In genomic region chr2:168480825-168481585, GRCh38 we compare ENCODE assay signal across 35 cellular contexts. TPM values are rescaled to one million over a fixed set of nuclear protein-coding genes. Genes with fewer than 3 reads are reported as not detected.
DNase-seq lines count a peak whose midpoint lies in the region; ATAC-seq, FAIRE-seq and TF ChIP-seq lines count a peak whose summit lies in the region.
"Had no signal": no experiment of that assay in that cellular context is flagged by ENCODE, and none has a peak within 500 bp of the region (broad histone marks: within the 10 kb centered on the region; RNA-seq: fewer than 3 reads in every experiment).

No MANE protein-coding gene starts in this region.

- peak overlapping the region in 5 of 9 donors; percentile 8 to 71 (median 56) for H3K27ac Mint-ChIP-seq in naive thymus-derived CD4-positive, alpha-beta T cell
- no peak overlapping the region for H3K27ac Mint-ChIP-seq in glutamatergic neuron (ENCODE audit: unreplicated experiment)
- H3K27ac Mint-ChIP-seq: activated T-helper 1 cell treated with anti-CD3 and anti-CD28 coated beads, Interleukin-12 subunit alpha, Interleukin-12 subunit beta, Interleukin-2, Interleukin-4 antibody, amounts not matched to agents 30 ng/mL and 10 ng/mL and 1 ng/mL, durations not matched to agents 14 hours and 24 hours and 36 hours had no signal

- CTCF ChIA-PET in A549 (lab: Yijun Ruan, JAX), result interaction anchor here (1.8 kb wide), 1 partner anchor 14 kb away, joined by 6 read pairs; no protein-coding TSS in a partner anchor
- CTCF ChIA-PET in GM12878 (lab: Yijun Ruan, JAX), result interaction anchor here (0.7 to 1.3 kb wide), 2 partner anchors 12 to 245 kb away, joined by 3 read pairs; no protein-coding TSS in a partner anchor
- CTCF ChIA-PET in naive thymus-derived CD4-positive, alpha-beta T cell (lab: Charles Lee), result interaction anchor here (1.0 to 1.1 kb wide), 2 partner anchors 12 to 134 kb away, joined by 3 to 4 read pairs; no protein-coding TSS in a partner anchor

- SMC1A ChIA-PET in GM12878 (lab: Charles Lee; ENCODE audit: uncharacterized antibody, unreplicated experiment), result interaction anchor here (0.7 to 2.7 kb wide), 5 partner anchors 7 to 255 kb away, joined by 3 to 12 read pairs (median 5); no protein-coding TSS in a partner anchor

- peak overlapping the region in 1 of 2 experiments; percentile 35; a peak in 2 of 6 replicates for H3K27ac ChIP-seq in A549
- H3K27ac ChIP-seq in GM12878 (ENCODE audit: control insufficient read depth, insufficient read depth), result no peak overlapping the region
- H3K27ac ChIP-seq in naive thymus-derived CD4-positive, alpha-beta T cell (ENCODE audit: low read depth, low read length), result no peak overlapping the region
- H3K27ac ChIP-seq: GM23248, neutrophil, PC-9, prostate gland, sigmoid colon had no signal

- DNase-seq in A549 (ENCODE audit: low read depth in 1 of 2, low spot score in 1 of 2), result no peak
- DNase-seq in ELR (ENCODE audit: low read depth), result peak; percentile 6
- DNase-seq in GM12878 (ENCODE audit: low read depth, low spot score), result no peak
- no peak for DNase-seq in naive thymus-derived CD4-positive, alpha-beta T cell
- DNase-seq in LoVo (ENCODE audit: low spot score), result no peak
- DNase-seq in glutamatergic neuron, result no peak
- no peak for DNase-seq in islet precursor cell
- DNase-seq in COR-L47 (lab: John Stamatoyannopoulos, UW), result no peak
- DNase-seq: ACHN; activated CD4-positive, CD25-positive, alpha-beta regulatory T cell; activated CD8-positive, alpha-beta memory T cell treated with anti-CD3 and anti-CD28 coated beads, Interleukin-2, amount 50 U/mL, for 48 hours; activated naive CD4-positive, alpha-beta T cell treated with Interleukin-2 at 50 U/mL for 16 hours; amniotic stem cell; BE2C; cerebellar nuclear complex; DMS79 treated with DMSO at 0.1 percent for 48 hours; dorsolateral prefrontal cortex; foreskin melanocyte; GF-D8; mammary epithelial cell; NCI-H1105 treated with DMSO at 0.1 percent for 48 hours; NCI-H1930; NCI-H2171 treated with DMSO at 0.1 percent for 48 hours; NCI-H510A treated with DMSO at 0.1 percent for 48 hours; PC-9; sigmoid colon; SK-N-SH; stimulated activated CD4-positive, alpha-beta T cell treated with anti-CD3 and anti-CD28 coated beads, Interleukin-4, amount 100 ng/mL, for 24 hours had no signal

- BruUV-seq in GM12878 (replicated peaks; lab: Mats Ljungman, UMichigan), result no TSS peak

- no peaks in the 10 kb centered on the region for H4K20me1 ChIP-seq in GM12878 (ENCODE audit: control insufficient read depth, insufficient read depth)

- peaks cover 76% of the 10 kb centered on the region for H3K79me2 ChIP-seq in GM12878 (ENCODE audit: control insufficient read depth, insufficient read depth, low read length)

- POLR2A ChIA-PET in A549 (lab: Yijun Ruan, JAX) (no interaction called here), GM12878 (lab: Charles Lee) (interaction anchor here (1.7 kb wide), 1 partner anchor 12 kb away, joined by 3 read pairs; no protein-coding TSS in a partner anchor)
- POLR2A ChIA-PET in naive thymus-derived CD4-positive, alpha-beta T cell (lab: Charles Lee), result interaction anchor here (0.9 to 2.1 kb wide), 2 partner anchors 9 to 11 kb away, joined by 4 to 10 read pairs; no protein-coding TSS in a partner anchor

- peaks cover 0 to 6% (median 3%) of the 10 kb centered on the region in 11 donors for H3K9me3 Mint-ChIP-seq in naive thymus-derived CD4-positive, alpha-beta T cell
- peaks cover 7% of the 10 kb centered on the region for H3K9me3 Mint-ChIP-seq in glutamatergic neuron (ENCODE audit: unreplicated experiment)

- WGBS in A549 (ENCODE audit: missing lambda C conversion rate), result 87% methylated on average over 15 of the region's 15 CpGs
- 94% methylated on average over 14 of the region's 15 CpGs for WGBS in GM12878 (ENCODE audit: insufficient coverage, insufficient replicate concordance, low lambda C conversion rate, missing lambda C conversion rate)

- H3K4me1 ChIP-seq in A549 (peaks cover 22% of the 10 kb centered on the region), GM12878 (ENCODE audit: control insufficient read depth, insufficient read depth, low read length) (no peaks in the 10 kb centered on the region; the same call in 1 of the 2 replicates)
- peaks cover 0 to 15% of the 10 kb centered on the region in 2 donors for H3K4me1 ChIP-seq in naive thymus-derived CD4-positive, alpha-beta T cell (ENCODE audit: control insufficient read depth in 2 of 2, insufficient read depth in 2 of 2, low read length in 2 of 2)
- H3K4me1 ChIP-seq: BE2C, prostate gland had no signal

- TF ChIP-seq RAD21 in A549 (conservative IDR thresholded peaks at IDR 0.05 in 1 of 2, IDR thresholded peaks at IDR 0.05 in 1 of 2), result no peak
- no peak for TF ChIP-seq RAD21 in GM12878 (IDR thresholded peaks at IDR 0.05; ENCODE audit: insufficient read depth, low read depth, low read length)

- peak overlapping the region in 3 of 10 donors; percentile 15 to 34 (median 31) for H3K4me3 Mint-ChIP-seq in naive thymus-derived CD4-positive, alpha-beta T cell
- H3K4me3 Mint-ChIP-seq in glutamatergic neuron (ENCODE audit: unreplicated experiment), result no peak overlapping the region
- H3K4me3 Mint-ChIP-seq: activated T-helper 1 cell treated with anti-CD3 and anti-CD28 coated beads, Interleukin-12 subunit alpha, Interleukin-12 subunit beta, Interleukin-2, Interleukin-4 antibody, amounts not matched to agents 30 ng/mL and 10 ng/mL and 1 ng/mL, durations not matched to agents 14 hours and 24 hours and 36 hours had no signal

- H3K9ac ChIP-seq in GM12878 (ENCODE audit: control insufficient read depth, insufficient read depth, low read length), result no peak overlapping the region
- H3K9ac ChIP-seq: GM23248, SK-N-SH had no signal

- H3K27me3 Mint-ChIP-seq in naive thymus-derived CD4-positive, alpha-beta T cell, result peaks cover 0 to 2% (median 0%) of the 10 kb centered on the region in 5 donors
- H3K27me3 Mint-ChIP-seq in glutamatergic neuron (ENCODE audit: unreplicated experiment), result peaks cover 5% of the 10 kb centered on the region
- H3K27me3 Mint-ChIP-seq: brain had no signal

- in situ Hi-C loops in GM12878 (cut with MboI), result no loop called here

- H3K4me2 ChIP-seq in A549, result peak overlapping the region; percentile 58
- H3K4me2 ChIP-seq in GM12878 (ENCODE audit: control insufficient read depth, insufficient read depth), result no peak overlapping the region
- H3K4me2 ChIP-seq: PC-9, SK-N-SH had no signal

- TF ChIP-seq CTCF in A549 (IDR thresholded peaks at IDR 0.05) (no peak), GM12878 (IDR thresholded peaks at IDR 0.05 in 2 of 3, conservative IDR thresholded peaks at IDR 0.05 in 1 of 3; ENCODE audit: control insufficient read depth in 2 of 3, extremely low read depth in 1 of 3, insufficient read depth in 1 of 3, low read depth in 3 of 3, low read length in 3 of 3) (no peak), glutamatergic neuron (IDR thresholded peaks at IDR 0.05; ENCODE audit: partially characterized antibody, unreplicated experiment) (no peak)

- TF ChIP-seq POLR2A in A549 (IDR thresholded peaks at IDR 0.05; ENCODE audit: low read length) (no peak), GM12878 (IDR thresholded peaks at IDR 0.05; ENCODE audit: low read depth, low read length) (no peak)

- FAIRE-seq in A549 (lab: Jason Lieb, UNC) (no peak), GM12878 (lab: Jason Lieb, UNC) (no peak)

- RAD21 ChIA-PET in GM12878 (lab: Charles Lee; ENCODE audit: unreplicated experiment), result interaction anchor here (1.6 kb wide), 1 partner anchor 9 kb away, joined by 3 read pairs; no protein-coding TSS in a partner anchor

- TF ChIP-seq EP300 in A549 (IDR thresholded peaks at IDR 0.05) (no peak), GM12878 (IDR thresholded peaks at IDR 0.05; ENCODE audit: borderline replicate concordance in 1 of 2, control insufficient read depth in 1 of 2, low read depth in 2 of 2, low read length in 2 of 2) (no peak)

- H3K4me1 Mint-ChIP-seq in naive thymus-derived CD4-positive, alpha-beta T cell, result peaks cover 16 to 91% (median 80%) of the 10 kb centered on the region in 7 donors
- peaks cover 44% of the 10 kb centered on the region for H3K4me1 Mint-ChIP-seq in glutamatergic neuron (ENCODE audit: low read depth, unreplicated experiment)

- no peak overlapping the region for H2AFZ ChIP-seq in GM12878 (ENCODE audit: control insufficient read depth, low read depth, low read length)
- H2AFZ ChIP-seq: GM23248, PC-9 had no signal

- H3K9me3 ChIP-seq in A549, result no peaks in the 10 kb centered on the region
- H3K9me3 ChIP-seq in GM12878 (replicated peaks; ENCODE audit: control insufficient read depth, insufficient read depth, low read length), result peaks cover 2% of the 10 kb centered on the region
- no peaks in the 10 kb centered on the region for H3K9me3 ChIP-seq in naive thymus-derived CD4-positive, alpha-beta T cell (ENCODE audit: control insufficient read depth in 2 of 3, low read length in 3 of 3)
- H3K9me3 ChIP-seq: BE2C, neutrophil, prostate gland, sigmoid colon, SK-N-SH, tibial nerve had no signal

- H3K27me3 ChIP-seq in GM12878 (replicated peaks in 1 of 2; ENCODE audit: control insufficient read depth in 2 of 2, insufficient read depth in 2 of 2, low read length in 1 of 2), result no peaks in the 10 kb centered on the region
- no peaks in the 10 kb centered on the region for H3K27me3 ChIP-seq in naive thymus-derived CD4-positive, alpha-beta T cell (ENCODE audit: control insufficient read depth in 2 of 2, insufficient read depth in 2 of 2, low read length in 2 of 2)
- H3K27me3 ChIP-seq: BE2C, dorsolateral prefrontal cortex, neutrophil, sigmoid colon, tibial nerve had no signal

- peaks cover 0 to 2% of the 10 kb centered on the region in 2 experiments; a peak in 2 of 4 replicates for H3K36me3 ChIP-seq in GM12878 (ENCODE audit: control insufficient read depth in 2 of 2, insufficient read depth in 2 of 2, low read length in 1 of 2)
- no peaks in the 10 kb centered on the region for H3K36me3 ChIP-seq in naive thymus-derived CD4-positive, alpha-beta T cell (ENCODE audit: control insufficient read depth in 2 of 3, insufficient read depth in 3 of 3, low read length in 3 of 3)
- H3K36me3 ChIP-seq: BE2C, neutrophil, prostate gland, sigmoid colon, tibial nerve had no signal

- H3K36me3 Mint-ChIP-seq in naive thymus-derived CD4-positive, alpha-beta T cell, result peaks cover 0 to 18% (median 6%) of the 10 kb centered on the region in 5 donors
- H3K36me3 Mint-ChIP-seq in glutamatergic neuron (ENCODE audit: unreplicated experiment), result no peaks in the 10 kb centered on the region

- peak in 1 of 2 experiments; percentile 57; a peak in 3 of 6 replicates for ATAC-seq in A549
- peak; percentile 16; the same call in 1 of the 3 replicates for ATAC-seq in GM12878
- no peak for ATAC-seq in naive thymus-derived CD4-positive, alpha-beta T cell
- ATAC-seq: Right ventricle myocardium inferior had no signal

- intact Hi-C loops in GM12878 (cut with micrococcal nuclease; ENCODE audit: unreplicated experiment), result no loop called here
- intact Hi-C loops in naive thymus-derived CD4-positive, alpha-beta T cell (cut with micrococcal nuclease), result no loop called here

- no peak overlapping the region for H3K4me3 ChIP-seq in A549
- H3K4me3 ChIP-seq in GM12878, result no peak overlapping the region
- no peak overlapping the region for H3K4me3 ChIP-seq in naive thymus-derived CD4-positive, alpha-beta T cell (ENCODE audit: low read length)
- H3K4me3 ChIP-seq: dorsolateral prefrontal cortex, GM23248, PC-9, prostate gland, sigmoid colon, tibial nerve had no signal

RNA-seq across cellular contexts. Expression of gene CERS6, which starts 24.9 kb away (rescaled TPM):
- polyA plus RNA-seq in A549 (2011; rRNA removed) (16.9 and 19.0 TPM in 2 replicates), A549 (2017; fragmentation: RNase III; extraction: RNeasy Plus Mini Kit Qiagen cat#74134 plus additional on column Dnase treatment) (10.9 to 12.0 TPM (median 11.6 TPM) in 3 replicates), GM12878 (2011; rRNA removed) (12.0 and 17.6 TPM in 2 replicates), GM12878 (2014; fragmentation: Illumina TruSeq; extraction: Trizol) (19.6 and 24.1 TPM in 2 replicates), GM12878 (2014; fragmentation: Nextera tagmentation; extraction: Ambion mirVana) (1 to 10 TPM; 1.3 to 2.5 TPM), GM12878 (2014; rRNA removed) (8.8 and 9.4 TPM in 2 replicates), GM12878 (2016; fragmentation: Nextera tagmentation; extraction: Ambion mirVana) (10 to 100 TPM in 1 of 2 experiments, 1 to 10 TPM in 1; 6.2 to 16.1 TPM)
- polyA plus RNA-seq in A549 (2012; cell fraction: cytosol; rRNA removed), result 2.9 and 3.7 TPM in 2 replicates
- polyA plus RNA-seq in A549 (2012; cell fraction: nucleus; rRNA removed), result 1.7 and 3.2 TPM in 2 replicates
- 12.8 and 13.0 TPM in 2 replicates for polyA minus RNA-seq in A549 (2011; rRNA and poly(A)+ RNA removed)
- 29.6 and 30.4 TPM in 2 replicates for total RNA-seq in GM12878 (2013; cell fraction: nucleolus; rRNA removed)
- total RNA-seq in GM12878 (2014; rRNA removed) (20.4 and 22.2 TPM in 2 replicates), GM12878 (2014; rRNA removed; fragmentation: Illumina TruSeq; extraction: Trizol) (17.6 TPM in 2 replicates), GM12878 (2021) (15.3 and 17.0 TPM in 2 replicates), glutamatergic neuron (ENCODE audit: unreplicated experiment) (143 TPM)
- polyA plus RNA-seq in GM12878 (2011; ENCODE audit: low read depth), result 6.0 TPM
- polyA plus RNA-seq in GM12878 (2011; cell fraction: cytosol; rRNA removed), result 6.1 and 8.2 TPM in 2 replicates
- 8.5 and 10.0 TPM in 2 replicates for polyA plus RNA-seq in GM12878 (2011; cell fraction: nucleus; rRNA removed)
- polyA plus RNA-seq in GM12878 (2012), result 12.5 and 13.9 TPM in 2 replicates
- polyA minus RNA-seq in GM12878 (2011; rRNA and poly(A)+ RNA removed), result 18.6 and 19.1 TPM in 2 replicates
- 6.7 and 8.8 TPM in 2 replicates for polyA minus RNA-seq in GM12878 (2011; cell fraction: cytosol; rRNA and poly(A)+ RNA removed)
- 10.8 and 16.3 TPM in 2 replicates for polyA minus RNA-seq in GM12878 (2011; cell fraction: nucleus; rRNA and poly(A)+ RNA removed)
- total RNA-seq in naive thymus-derived CD4-positive, alpha-beta T cell, result 10 to 100 TPM; 17.3 to 28.4 (median 20.9) TPM
- 10 to 100 TPM in 1 of 2 donors, 1 to 10 TPM in 1; 9.1 to 15.4 TPM for polyA plus RNA-seq in naive thymus-derived CD4-positive, alpha-beta T cell
